In the genomic region with DNA sequence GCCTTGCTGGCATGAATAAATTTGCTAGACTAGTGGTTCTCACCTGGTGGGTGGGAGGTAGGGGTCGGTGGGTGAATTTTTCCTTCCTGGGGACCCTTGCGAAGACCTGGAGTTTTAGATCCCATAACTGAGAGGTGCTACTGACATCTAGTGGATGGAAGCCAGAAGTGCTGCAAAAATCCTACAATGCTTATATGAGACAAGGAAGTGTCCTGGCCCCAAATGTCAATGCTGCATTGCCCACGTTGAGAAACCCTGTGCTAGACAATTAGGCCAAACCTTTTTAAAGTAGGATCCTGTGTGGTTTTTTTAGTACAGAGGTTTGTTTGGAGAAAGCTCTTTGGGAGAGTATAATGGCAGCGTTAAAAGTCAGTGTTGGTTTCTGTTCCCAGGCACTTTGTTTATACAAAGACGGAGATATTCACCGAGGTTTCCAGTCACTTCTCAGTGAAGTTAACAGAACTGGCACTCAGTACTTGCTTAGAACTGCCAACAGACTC, we compare ENCODE assay signal across 9 cellular contexts. TPM values are rescaled to one million over a fixed set of nuclear protein-coding genes. Genes with fewer than 3 reads are reported as not detected.
DNase-seq lines count a peak whose midpoint lies in the region; ATAC-seq and TF ChIP-seq lines count a peak whose summit lies in the region.
"Had no signal": no experiment of that assay in that cellular context is flagged by ENCODE, and none has a peak within 500 bp of the region (broad histone marks: within the 10 kb centered on the region; RNA-seq: fewer than 3 reads in every experiment).

No MANE protein-coding gene starts in this region.

- no peak overlapping the region for H3K27ac ChIP-seq in skeletal muscle tissue (ENCODE audit: low read depth, low read length)
- H3K27ac ChIP-seq: BLaER1 had no signal

- peak; percentile 76 for ATAC-seq in GM21529 (IDR thresholded peaks at IDR 0.05; ENCODE audit: unreplicated experiment)

- peak; percentile 67 to 86 for TF ChIP-seq CTCF in brain (conservative IDR thresholded peaks at IDR 0.05)

- no peaks in the 10 kb centered on the region for H3K27me3 ChIP-seq in skeletal muscle tissue (ENCODE audit: control insufficient read depth in 3 of 3, insufficient read depth in 3 of 3, low read length in 3 of 3)
- H3K27me3 ChIP-seq: BLaER1 had no signal

- peak overlapping the region in 2 of 3 donors; percentile 28 to 34 for H3K9ac ChIP-seq in skeletal muscle tissue (ENCODE audit: low read depth in 1 of 3, low read length in 3 of 3)
- H3K9ac ChIP-seq: BLaER1 had no signal

- H3K4me3 ChIP-seq in skeletal muscle tissue (ENCODE audit: low read length in 3 of 3), result peak overlapping the region; percentile 3 to 57 (median 11)
- H3K4me3 ChIP-seq: BLaER1 had no signal

- no peaks in the 10 kb centered on the region for H3K9me3 ChIP-seq in skeletal muscle tissue (ENCODE audit: control insufficient read depth in 3 of 3, low read length in 3 of 3)
- H3K9me3 ChIP-seq: BLaER1 had no signal

- peaks cover 16% of the 10 kb centered on the region for H3K27me3 Mint-ChIP-seq in brain
- H3K27me3 Mint-ChIP-seq in immature natural killer cell (ENCODE audit: low read depth in 3 of 3), result peaks cover 0 to 3% (median 0%) of the 10 kb centered on the region in 3 donors

- TF ChIP-seq RAD21 in Ishikawa (IDR thresholded peaks at IDR 0.05; ENCODE audit: low read depth), result peak; percentile 72

- DNase-seq in NCI-H1417 (lab: John Stamatoyannopoulos, UW) (peak; percentile 49 to 89 (median 65)), NCI-H1417 treated with DMSO at 0.1 percent for 48 hours (lab: John Stamatoyannopoulos, UW) (no peak), RPMI8226 (peak; percentile 70), immature natural killer cell (peak; percentile 19 to 38 (median 23))

- peaks cover 0 to 10% (median 0%) of the 10 kb centered on the region in 3 donors for H3K4me1 ChIP-seq in skeletal muscle tissue (ENCODE audit: control insufficient read depth in 3 of 3, insufficient read depth in 3 of 3, low read length in 3 of 3)

- H3K4me3 Mint-ChIP-seq in brain (peak overlapping the region; percentile 16 to 72 (median 51)), immature natural killer cell (no peak overlapping the region)

- no peaks in the 10 kb centered on the region for H3K36me3 Mint-ChIP-seq in brain
- H3K36me3 Mint-ChIP-seq in immature natural killer cell, result peaks cover 15 to 29% (median 25%) of the 10 kb centered on the region in 3 donors

- H3K36me3 ChIP-seq in skeletal muscle tissue (ENCODE audit: control insufficient read depth in 3 of 3, insufficient read depth in 3 of 3, low read length in 3 of 3), result peaks cover 0 to 10% (median 0%) of the 10 kb centered on the region in 3 donors

- no peak for TF ChIP-seq EP300 in Ishikawa (IDR thresholded peaks at IDR 0.05; ENCODE audit: borderline replicate concordance)

- H3K4me1 Mint-ChIP-seq in brain, result peaks cover 7% of the 10 kb centered on the region
- H3K4me1 Mint-ChIP-seq in immature natural killer cell, result peaks cover 10 to 12% of the 10 kb centered on the region in 2 donors

- H3K9me3 Mint-ChIP-seq in brain (no peaks in the 10 kb centered on the region), immature natural killer cell (no peaks in the 10 kb centered on the region)

- H3K27ac Mint-ChIP-seq in brain (peak overlapping the region in 2 of 5 experiments; percentile 29 to 65), immature natural killer cell (peak overlapping the region in 3 of 6 donors; percentile 36 to 48 (median 45))

TF ChIP-seq in Ishikawa, 13 proteins besides CTCF, POLR2A, EP300 and RAD21:
- no peak for TF ChIP-seq REST (IDR thresholded peaks at IDR 0.05; ENCODE audit: low read depth)
- peak; percentile 77 for TF ChIP-seq TEAD4 (IDR thresholded peaks at IDR 0.05)
TF ChIP-seq in Ishikawa: peak in this region for 1.

RNA-seq across cellular contexts. Expression of gene SERPINB8, which starts 9.6 kb away (rescaled TPM):
- polyA plus RNA-seq in brain (ENCODE audit: insufficient read depth, low read depth, low replicate concordance) (3.4 TPM), immature natural killer cell (10 to 100 TPM in 2 of 3 donors, 1 to 10 TPM in 1; 9.0 to 17.7 (median 10.3) TPM)
- 1.0 TPM for total RNA-seq in skeletal muscle tissue

RNA-seq across cellular contexts. Expression of gene HMSD, which starts 30.4 kb away (rescaled TPM):
- polyA plus RNA-seq in brain (ENCODE audit: insufficient read depth, low read depth, low replicate concordance) (5.3 TPM), immature natural killer cell (not detected)
- not detected for total RNA-seq in skeletal muscle tissue

Comparison
In these comparisons a context has a peak if more than half of its experiments do, and no peak if none do; other contexts are left out.
1. H3K4me3 Mint-ChIP-seq: peak in brain (5 of 5); none in immature natural killer cell (0 of 5).